10 cellular contexts compared by ENCODE assay signal in genomic region chr7:964401-965231, GRCh38. TPM values are rescaled to one million over a fixed set of nuclear protein-coding genes. Genes with fewer than 3 reads are reported as not detected.
DNase-seq lines count a peak whose midpoint lies in the region; ATAC-seq and TF ChIP-seq lines count a peak whose summit lies in the region.
"Had no signal": no experiment of that assay in that cellular context is flagged by ENCODE, and none has a peak within 500 bp of the region (broad histone marks: within the 10 kb centered on the region; RNA-seq: fewer than 3 reads in every experiment).

No MANE protein-coding gene starts in this region.

- no peaks in the 10 kb centered on the region for H3K9me3 ChIP-seq in right atrium auricular region
- H3K9me3 ChIP-seq: Peyer's patch had no signal

- 0 out of 2 replicates have a peak, but pooled peaks have one; percentile 10 for TF ChIP-seq CTCF in VCaP (conservative IDR thresholded peaks at IDR 0.05)
- TF ChIP-seq CTCF in right atrium auricular region (IDR thresholded peaks at IDR 0.05), result peak in 1 of 2 donors; percentile 26

- peaks cover 28% of the 10 kb centered on the region for H3K36me3 Mint-ChIP-seq in stimulated activated memory B cell treated with anti-CD40 and anti-IgM and Interleukin-4, amounts not matched to agents 10 μg/mL and 1 μg/mL and 100 μg/mL, for 72 hours

- peak overlapping the region in 1 of 2 donors; percentile 16 for H3K4me3 ChIP-seq in right atrium auricular region

- no peak overlapping the region for H3K4me3 Mint-ChIP-seq in stimulated activated memory B cell treated with anti-CD40 and anti-IgM and Interleukin-4, amounts not matched to agents 10 μg/mL and 1 μg/mL and 100 μg/mL, for 72 hours

- DNase-seq in NCI-H2171 treated with DMSO at 0.1 percent for 48 hours (lab: John Stamatoyannopoulos, UW), result peak; percentile 26
- DNase-seq in NCI-H2171 (lab: John Stamatoyannopoulos, UW), result no peak
- peak; percentile 79 for DNase-seq in right atrium auricular region (ENCODE audit: low spot score)
- no peak for DNase-seq in stimulated activated CD4-positive, alpha-beta T cell treated with anti-CD3 and anti-CD28 coated beads, Interleukin-15, amount 100 ng/mL, for 24 hours

- peak overlapping the region; percentile 28 for H3K27ac Mint-ChIP-seq in stimulated activated memory B cell treated with anti-CD40 and anti-IgM and Interleukin-4, amounts not matched to agents 10 μg/mL and 1 μg/mL and 100 μg/mL, for 72 hours

- H3K27ac ChIP-seq in VCaP (no peak overlapping the region), right atrium auricular region (peak overlapping the region; percentile 71 to 87)

- peaks cover 0 to 31% of the 10 kb centered on the region in 2 donors for H3K4me1 ChIP-seq in right atrium auricular region

- H3K4me1 Mint-ChIP-seq in stimulated activated memory B cell treated with anti-CD40 and anti-IgM and Interleukin-4, amounts not matched to agents 10 μg/mL and 1 μg/mL and 100 μg/mL, for 72 hours, result peaks cover 39% of the 10 kb centered on the region

- H3K9me3 Mint-ChIP-seq in stimulated activated memory B cell treated with anti-CD40 and anti-IgM and Interleukin-4, amounts not matched to agents 10 μg/mL and 1 μg/mL and 100 μg/mL, for 72 hours, result no peaks in the 10 kb centered on the region
- H3K9me3 Mint-ChIP-seq: memory B cell had no signal

- H3K36me3 ChIP-seq in right atrium auricular region, result peaks cover 32% of the 10 kb centered on the region

- H3K27me3 ChIP-seq in right atrium auricular region, result no peaks in the 10 kb centered on the region
- H3K27me3 ChIP-seq: Peyer's patch had no signal

- ATAC-seq in stimulated activated memory B cell treated with anti-CD40 and anti-IgM and Interleukin-4, amounts not matched to agents 10 μg/mL and 1 μg/mL and 100 μg/mL, for 72 hours, result no peak
- ATAC-seq in GM18868 (IDR thresholded peaks at IDR 0.05; ENCODE audit: unreplicated experiment) (no peak), GM18502 (IDR thresholded peaks at IDR 0.05; ENCODE audit: poor library complexity, unreplicated experiment) (no peak)

- peaks cover 32% of the 10 kb centered on the region for H3K27me3 Mint-ChIP-seq in stimulated activated memory B cell treated with anti-CD40 and anti-IgM and Interleukin-4, amounts not matched to agents 10 μg/mL and 1 μg/mL and 100 μg/mL, for 72 hours

RNA-seq across cellular contexts. Expression of gene ADAP1, which starts 10.1 kb away (rescaled TPM):
- 1 to 10 TPM; 4.2 to 7.7 TPM for total RNA-seq in right atrium auricular region

RNA-seq across cellular contexts. Expression of gene COX19, which starts 10.7 kb away (rescaled TPM):
- 1 to 10 TPM; 2.8 to 5.5 TPM for total RNA-seq in right atrium auricular region

RNA-seq across cellular contexts. Expression of gene CYP2W1, which starts 18.4 kb away (rescaled TPM):
- total RNA-seq in right atrium auricular region, result not detected

Comparison
In these comparisons a context has a peak if more than half of its experiments do, and no peak if none do; other contexts are left out.
1. DNase-seq: peak in NCI-H2171 treated with DMSO at 0.1 percent for 48 hours (single experiment) and right atrium auricular region (single experiment); none in NCI-H2171 (single experiment) and stimulated activated CD4-positive, alpha-beta T cell treated with anti-CD3 and anti-CD28 coated beads, Interleukin-15, amount 100 ng/mL, for 24 hours (single experiment).